Comparison of ENCODE assay signal across 23 cellular contexts in genomic region chr12:56040151-56040550, GRCh38. TPM values are rescaled to one million over a fixed set of nuclear protein-coding genes. Genes with fewer than 3 reads are reported as not detected.
A peak's percentile ranks its signal among the peaks of the same experiment; 100 is the strongest.
DNase-seq lines count a peak whose midpoint lies in the region; ATAC-seq, FAIRE-seq and TF ChIP-seq lines count a peak whose summit lies in the region.
"Had no signal": no experiment of that assay in that cellular context is flagged by ENCODE, and none has a peak within 500 bp of the region (broad histone marks: within the 10 kb centered on the region; RNA-seq: fewer than 3 reads in every experiment).

No MANE protein-coding gene starts in this region.

- H3K9me3 ChIP-seq in DND-41 (ENCODE audit: insufficient read depth, low read length, severe bottlenecking) = no peaks in the 10 kb centered on the region
- H3K9me3 ChIP-seq in K562 (replicated peaks; ENCODE audit: control insufficient read depth, insufficient read depth, low read depth, low read length) = no peaks in the 10 kb centered on the region
- H3K9me3 ChIP-seq: A549, HAP-1, upper lobe of right lung had no signal

- ATAC-seq in DND-41 (ENCODE audit: insufficient read depth, low read depth) = no peak
- ATAC-seq in K562 = no peak
- ATAC-seq: A549; foreskin keratinocyte; natural killer cell treated with Interleukin-12 subunit alpha and Interleukin-12 subunit beta and Interleukin-15 and Interleukin-18, amount 100 ng/mL, for 72 hours; Right ventricle myocardium inferior; T-cell; upper lobe of right lung had no signal

- no TSS peak for BruUV-seq in K562 (replicated peaks; lab: Mats Ljungman, UMichigan)

- TF ChIP-seq CTCF in DND-41 (IDR thresholded peaks at IDR 0.05; ENCODE audit: borderline replicate concordance, extremely low read depth, low read length, poor library complexity, severe bottlenecking) (no peak), VCaP (conservative IDR thresholded peaks at IDR 0.05) (no peak), K562 (IDR thresholded peaks at IDR 0.05 in 2 of 3, conservative IDR thresholded peaks at IDR 0.05 in 1 of 3; ENCODE audit: insufficient read depth in 2 of 3, low read depth in 1 of 3, low read length in 3 of 3) (no peak)

- H4K20me1 ChIP-seq in DND-41 (ENCODE audit: insufficient read depth, low read length) = peaks cover 16% of the 10 kb centered on the region
- no peaks in the 10 kb centered on the region; the same call in 1 of the 2 replicates for H4K20me1 ChIP-seq in K562 (replicated peaks; ENCODE audit: control insufficient read depth, insufficient read depth, low read length)

- no peak overlapping the region for H3K4me2 ChIP-seq in DND-41 (ENCODE audit: insufficient read depth, low read length)
- no peak overlapping the region for H3K4me2 ChIP-seq in K562 (ENCODE audit: insufficient read depth, low read length)

- H3K27ac ChIP-seq in DND-41 (ENCODE audit: low read length) = no peak overlapping the region
- H3K27ac ChIP-seq in VCaP = peak overlapping the region; percentile 98
- H3K27ac ChIP-seq in K562 (ENCODE audit: extremely low read depth, low read depth, low read length) = no peak overlapping the region

- peaks cover 28% of the 10 kb centered on the region for H3K4me1 ChIP-seq in DND-41 (ENCODE audit: insufficient read depth, low read length)
- peaks cover 3 to 22% of the 10 kb centered on the region in 2 experiments; a peak in 3 of 5 replicates for H3K4me1 ChIP-seq in K562 (replicated peaks in 1 of 2; ENCODE audit: control insufficient read depth in 2 of 2, insufficient read depth in 2 of 2, low read length in 2 of 2)

- FAIRE-seq in K562 (lab: Jason Lieb, UNC) = no peak
- FAIRE-seq: A549, HTR-8/SVneo had no signal

- H2AFZ ChIP-seq in DND-41 (ENCODE audit: low read depth, low read length) = no peak overlapping the region
- no peak overlapping the region for H2AFZ ChIP-seq in K562 (ENCODE audit: low read depth, low read length)

- peaks cover 30% of the 10 kb centered on the region for H3K36me3 ChIP-seq in DND-41 (ENCODE audit: insufficient read depth, low read length)
- H3K36me3 ChIP-seq in K562 (ENCODE audit: control insufficient read depth, insufficient read depth, low read length) = peaks cover 57% of the 10 kb centered on the region

- TF ChIP-seq POLR2A in K562 (conservative IDR thresholded peaks at IDR 0.05) = no peak

- H3K79me2 ChIP-seq in DND-41 (ENCODE audit: insufficient read depth, low read length) (peaks cover 31% of the 10 kb centered on the region), K562 (ENCODE audit: control insufficient read depth, insufficient read depth, low read length) (peaks cover 27% of the 10 kb centered on the region)

- intact Hi-C loops in K562 (cut with micrococcal nuclease) = loop anchor here (2.0 to 10.0 kb wide), 4 partner anchors 99 to 213 kb away; partner anchors contain the start of genes DNAJC14, NABP2, PYM1 and RNF41

- in situ Hi-C loops in K562 (cut with MboI) = no loop called here

- H3K4me3 ChIP-seq in DND-41 (ENCODE audit: low read depth in 1 of 2, low read length in 2 of 2) (no peak overlapping the region), K562 (no peak overlapping the region)

- peak; percentile 44 for DNase-seq in activated CD4-positive, alpha-beta T cell treated with anti-CD3 and anti-CD28 coated beads for 48 hours
- DNase-seq in activated CD4-positive, alpha-beta T cell treated with anti-CD3 and anti-CD28 coated beads, Interleukin-2, amount 50 U/mL, for 1 hour = no peak
- no peak for DNase-seq in DND-41
- DNase-seq in K562 (ENCODE audit: extremely low read depth in 1 of 4, low spot score in 3 of 4) = no peak
- no peak for DNase-seq in NCI-H526 treated with DMSO at 0.1 percent for 48 hours (lab: John Stamatoyannopoulos, UW)
- no peak for DNase-seq in cerebellum (ENCODE audit: low spot score)
- DNase-seq in NCI-H1436 (lab: John Stamatoyannopoulos, UW) = no peak
- DNase-seq: C1 segment of cervical spinal cord; cortex of kidney; DMS79; foreskin keratinocyte; mesenchymal stem cell; NCI-H187 treated with DMSO at 0.1 percent for 48 hours; NCI-H446; stimulated activated CD4-positive, alpha-beta T cell treated with anti-CD3 and anti-CD28 coated beads, Interleukin-12 subunit alpha, Interleukin-12 subunit beta, amount 100 ng/mL, for 4 hours; T-cell; upper lobe of right lung had no signal

- POLR2A ChIA-PET in K562 (lab: Yijun Ruan, JAX) = interaction anchor here (1.0 to 1.9 kb wide), 7 partner anchors 11 to 301 kb away, joined by 3 to 6 read pairs (median 4); partner anchors contain the start of gene SUOX

- no CpG with 5 or more reads among the region's 1 CpG for WGBS in K562 (ENCODE audit: insufficient coverage, low coverage, missing lambda C conversion rate)

- TF ChIP-seq RAD21 in K562 (CRISPR knock-in tag; conservative IDR thresholded peaks at IDR 0.05 in 1 of 2, IDR thresholded peaks at IDR 0.05 in 1 of 2) = no peak

- CTCF ChIA-PET in K562 (lab: Yijun Ruan, JAX; ENCODE audit: low intra/inter-chr PET ratio) = interaction anchor here (2.1 to 2.3 kb wide), 2 partner anchors 44 to 301 kb away, joined by 10 to 20 read pairs; partner anchors contain the start of gene SUOX

- TF ChIP-seq EP300 in K562 (IDR thresholded peaks at IDR 0.05; ENCODE audit: low read length) = no peak

- no peaks in the 10 kb centered on the region for H3K9me1 ChIP-seq in K562 (ENCODE audit: control insufficient read depth, insufficient read depth, low read length)

- peak overlapping the region; percentile 74; the same call in 1 of the 2 replicates for H3K9ac ChIP-seq in DND-41 (ENCODE audit: low read depth, low read length)
- peak overlapping the region; percentile 31 to 60; a peak in 2 of 4 replicates for H3K9ac ChIP-seq in K562 (ENCODE audit: insufficient read depth in 1 of 2, low read depth in 2 of 2, low read length in 2 of 2)

- H3K27me3 ChIP-seq in DND-41 (ENCODE audit: insufficient read depth, low read length, poor library complexity) (no peaks in the 10 kb centered on the region), K562 (ENCODE audit: control insufficient read depth in 2 of 2, insufficient read depth in 2 of 2, low read length in 2 of 2) (no peaks in the 10 kb centered on the region)
- H3K27me3 ChIP-seq: foreskin keratinocyte, upper lobe of right lung had no signal

RNA-seq across cellular contexts. Expression of gene RPS26, which starts 1.6 kb away (rescaled TPM):
- 81.1 and 108 TPM in 2 replicates for total RNA-seq in K562 (2011; cell fraction: chromatin; rRNA removed; ENCODE audit: low replicate concordance)
- total RNA-seq in K562 (2011; cell fraction: nucleolus; rRNA removed) = 111 and 126 TPM in 2 replicates
- 132 and 142 TPM in 2 replicates for total RNA-seq in K562 (2011; cell fraction: nucleoplasm; rRNA removed)
- total RNA-seq in K562 (2014; rRNA removed) (352 and 493 TPM in 2 replicates), K562 (2014; rRNA removed; fragmentation: Illumina TruSeq; extraction: Trizol) (788 and 907 TPM in 2 replicates), K562 (2015; rRNA removed; fragmentation: Illumina TruSeq; extraction: Trizol) (746 and 852 TPM in 2 replicates), K562 (2021) (59.8 and 70.2 TPM in 2 replicates), cerebellum (22.2 TPM)
- polyA plus RNA-seq in K562 (2011; rRNA removed) (376 and 443 TPM in 2 replicates), K562 (2014; fragmentation: Illumina TruSeq; extraction: Trizol) (658 and 1,033 TPM in 2 replicates), K562 (2014; fragmentation: Nextera tagmentation; extraction: Ambion mirVana) (1,000 to 10,000 TPM; 1,319 to 1,589 TPM), K562 (2014; rRNA removed) (403 and 523 TPM in 2 replicates)
- 954 and 1,184 TPM in 2 replicates for polyA plus RNA-seq in K562 (2011; cell fraction: cytosol; rRNA removed)
- 224 and 243 TPM in 2 replicates for polyA plus RNA-seq in K562 (2011; cell fraction: nucleus; rRNA removed)
- polyA plus RNA-seq in K562 (2012) = 372 and 548 TPM in 2 replicates
- 556 and 722 TPM in 2 replicates for polyA minus RNA-seq in K562 (2011; rRNA and poly(A)+ RNA removed)
- polyA minus RNA-seq in K562 (2011; cell fraction: cytosol; rRNA and poly(A)+ RNA removed) = 78.1 and 105 TPM in 2 replicates
- polyA minus RNA-seq in K562 (2011; cell fraction: nucleus; rRNA and poly(A)+ RNA removed) = 51.7 and 82.0 TPM in 2 replicates

RNA-seq across cellular contexts. Expression of gene IKZF4, which starts 19.3 kb away (rescaled TPM):
- total RNA-seq in K562 (2011; cell fraction: chromatin; rRNA removed; ENCODE audit: low replicate concordance) = 32.0 and 35.8 TPM in 2 replicates
- total RNA-seq in K562 (2011; cell fraction: nucleolus; rRNA removed) = 14.9 and 21.0 TPM in 2 replicates
- total RNA-seq in K562 (2011; cell fraction: nucleoplasm; rRNA removed) = 29.4 and 36.0 TPM in 2 replicates
- total RNA-seq in K562 (2014; rRNA removed) = 1.9 and 3.9 TPM in 2 replicates
- total RNA-seq in K562 (2014; rRNA removed; fragmentation: Illumina TruSeq; extraction: Trizol) = 2.8 TPM in 2 replicates
- total RNA-seq in K562 (2015; rRNA removed; fragmentation: Illumina TruSeq; extraction: Trizol) = 3.6 and 4.6 TPM in 2 replicates
- total RNA-seq in K562 (2021) = 16.0 and 16.3 TPM in 2 replicates
- polyA plus RNA-seq in K562 (2011; rRNA removed) = 6.7 and 8.2 TPM in 2 replicates
- polyA plus RNA-seq in K562 (2011; cell fraction: cytosol; rRNA removed) = 7.7 and 10.7 TPM in 2 replicates
- polyA plus RNA-seq in K562 (2011; cell fraction: nucleus; rRNA removed) = 19.0 and 35.6 TPM in 2 replicates
- 9.7 and 17.3 TPM in 2 replicates for polyA plus RNA-seq in K562 (2012)
- 13.5 and 16.0 TPM in 2 replicates for polyA plus RNA-seq in K562 (2014; fragmentation: Illumina TruSeq; extraction: Trizol)
- 1 to 10 TPM; 2.8 to 3.6 TPM for polyA plus RNA-seq in K562 (2014; fragmentation: Nextera tagmentation; extraction: Ambion mirVana)
- 6.4 and 10.2 TPM in 2 replicates for polyA plus RNA-seq in K562 (2014; rRNA removed)
- 8.0 and 8.6 TPM in 2 replicates for polyA minus RNA-seq in K562 (2011; rRNA and poly(A)+ RNA removed)
- 10.7 and 13.7 TPM in 2 replicates for polyA minus RNA-seq in K562 (2011; cell fraction: cytosol; rRNA and poly(A)+ RNA removed)
- 5.8 and 6.8 TPM in 2 replicates for polyA minus RNA-seq in K562 (2011; cell fraction: nucleus; rRNA and poly(A)+ RNA removed)
- total RNA-seq in cerebellum = 4.9 TPM

RNA-seq across cellular contexts. Expression of gene ERBB3, which starts 39.8 kb away (rescaled TPM):
- 26.3 and 40.1 TPM in 2 replicates for total RNA-seq in K562 (2011; cell fraction: chromatin; rRNA removed; ENCODE audit: low replicate concordance)
- 15.7 and 18.8 TPM in 2 replicates for total RNA-seq in K562 (2011; cell fraction: nucleolus; rRNA removed)
- total RNA-seq in K562 (2011; cell fraction: nucleoplasm; rRNA removed) = 18.2 and 30.1 TPM in 2 replicates
- 3.6 and 4.2 TPM in 2 replicates for total RNA-seq in K562 (2014; rRNA removed)
- total RNA-seq in K562 (2014; rRNA removed; fragmentation: Illumina TruSeq; extraction: Trizol) = 2.6 and 3.1 TPM in 2 replicates
- 2.0 and 2.6 TPM in 2 replicates for total RNA-seq in K562 (2015; rRNA removed; fragmentation: Illumina TruSeq; extraction: Trizol)
- total RNA-seq in K562 (2021) = 5.1 and 5.5 TPM in 2 replicates
- 5.3 and 12.2 TPM in 2 replicates for polyA plus RNA-seq in K562 (2011; rRNA removed)
- polyA plus RNA-seq in K562 (2011; cell fraction: cytosol; rRNA removed) = 2.8 and 9.7 TPM in 2 replicates
- 5.9 and 15.1 TPM in 2 replicates for polyA plus RNA-seq in K562 (2011; cell fraction: nucleus; rRNA removed)
- polyA plus RNA-seq in K562 (2012) = 2.7 and 9.2 TPM in 2 replicates
- polyA plus RNA-seq in K562 (2014; fragmentation: Illumina TruSeq; extraction: Trizol) = 4.0 and 5.4 TPM in 2 replicates
- polyA plus RNA-seq in K562 (2014; fragmentation: Nextera tagmentation; extraction: Ambion mirVana) = 1 to 10 TPM; 1.5 to 1.8 TPM
- 3.8 and 7.4 TPM in 2 replicates for polyA plus RNA-seq in K562 (2014; rRNA removed)
- 9.6 and 21.6 TPM in 2 replicates for polyA minus RNA-seq in K562 (2011; rRNA and poly(A)+ RNA removed)
- polyA minus RNA-seq in K562 (2011; cell fraction: cytosol; rRNA and poly(A)+ RNA removed) = 5.8 and 11.6 TPM in 2 replicates
- polyA minus RNA-seq in K562 (2011; cell fraction: nucleus; rRNA and poly(A)+ RNA removed) = 6.5 and 19.8 TPM in 2 replicates
- 4.7 TPM for total RNA-seq in cerebellum
- total RNA-seq: natural killer cell treated with Interleukin-12 subunit alpha and Interleukin-12 subunit beta and Interleukin-15 and Interleukin-18, amount 100 ng/mL, for 72 hours had no signal

RNA-seq across cellular contexts. Expression of gene SUOX, which starts 43.1 kb away (rescaled TPM):
- total RNA-seq in K562 (2011; cell fraction: chromatin; rRNA removed; ENCODE audit: low replicate concordance) = 64.5 and 126 TPM in 2 replicates
- total RNA-seq in K562 (2011; cell fraction: nucleolus; rRNA removed) = 67.9 and 78.4 TPM in 2 replicates
- total RNA-seq in K562 (2011; cell fraction: nucleoplasm; rRNA removed) = 78.7 and 91.5 TPM in 2 replicates
- total RNA-seq in K562 (2014; rRNA removed) (21.3 and 30.1 TPM in 2 replicates), K562 (2014; rRNA removed; fragmentation: Illumina TruSeq; extraction: Trizol) (18.1 and 22.9 TPM in 2 replicates), K562 (2015; rRNA removed; fragmentation: Illumina TruSeq; extraction: Trizol) (29.9 and 30.0 TPM in 2 replicates), K562 (2021) (23.7 and 25.8 TPM in 2 replicates), cerebellum (13.7 TPM)
- polyA plus RNA-seq in K562 (2011; rRNA removed) (31.2 and 31.5 TPM in 2 replicates), K562 (2014; fragmentation: Illumina TruSeq; extraction: Trizol) (32.2 and 39.7 TPM in 2 replicates), K562 (2014; fragmentation: Nextera tagmentation; extraction: Ambion mirVana) (10 to 100 TPM in 1 of 2 experiments, 1 to 10 TPM in 1; 9.2 to 21.6 TPM), K562 (2014; rRNA removed) (25.4 and 27.9 TPM in 2 replicates)
- polyA plus RNA-seq in K562 (2011; cell fraction: cytosol; rRNA removed) = 33.1 and 43.9 TPM in 2 replicates
- polyA plus RNA-seq in K562 (2011; cell fraction: nucleus; rRNA removed) = 62.5 and 76.6 TPM in 2 replicates
- polyA plus RNA-seq in K562 (2012) = 26.9 and 29.9 TPM in 2 replicates
- polyA minus RNA-seq in K562 (2011; rRNA and poly(A)+ RNA removed) = 30.3 and 35.2 TPM in 2 replicates
- polyA minus RNA-seq in K562 (2011; cell fraction: cytosol; rRNA and poly(A)+ RNA removed) = 16.8 and 19.6 TPM in 2 replicates
- 24.4 and 37.4 TPM in 2 replicates for polyA minus RNA-seq in K562 (2011; cell fraction: nucleus; rRNA and poly(A)+ RNA removed)
